Comparison of ENCODE assay signal across 35 cellular contexts in genomic region chr13:87368639-87369038, GRCh38.
"Had no signal": no experiment of that assay in that cellular context is flagged by ENCODE, and none has a peak within 500 bp of the region (broad histone marks: within the 10 kb centered on the region; RNA-seq: fewer than 3 reads in every experiment).

No MANE protein-coding gene starts in this region.

- H3K36me3 ChIP-seq: MG63 had no signal

- H3K9me3 ChIP-seq: MG63 had no signal

- H3K4me3 ChIP-seq: MG63 had no signal

- DNase-seq: Karpas-422, Kasumi-1, MG63, MM.1S, MV-4-11, NCI-H1048, NCI-H1092, NCI-H1092 treated with DMSO at 0.1 percent for 48 hours, NCI-H1105, NCI-H1105 treated with DMSO at 0.1 percent for 48 hours, NCI-H1417, NCI-H1417 treated with DMSO at 0.1 percent for 48 hours, NCI-H1436, NCI-H1436 treated with DMSO at 0.1 percent for 48 hours, NCI-H146, NCI-H1694, NCI-H1694 treated with DMSO at 0.1 percent for 48 hours, NCI-H187, NCI-H187 treated with DMSO at 0.1 percent for 48 hours, NCI-H1930, NCI-H2029, NCI-H2029 treated with DMSO at 0.1 percent for 48 hours, NCI-H2081, NCI-H2081 treated with DMSO at 0.1 percent for 48 hours, NCI-H2107, NCI-H2171, NCI-H2171 treated with DMSO at 0.1 percent for 48 hours, NCI-H2227 treated with DMSO at 0.1 percent for 48 hours, NCI-H226, NCI-H345, NCI-H446, NCI-H446 treated with DMSO at 0.1 percent for 48 hours, NCI-H510A, NCI-H510A treated with DMSO at 0.1 percent for 48 hours, NCI-H524 had no signal
